Comparison of ENCODE assay signal across 9 cellular contexts in genomic region chr9:104836235-104836634, GRCh38.
DNase-seq lines count a peak whose midpoint lies in the region; ATAC-seq, FAIRE-seq and TF ChIP-seq lines count a peak whose summit lies in the region.
"Had no signal": no experiment of that assay in that cellular context is flagged by ENCODE, and none has a peak within 500 bp of the region (broad histone marks: within the 10 kb centered on the region; RNA-seq: fewer than 3 reads in every experiment).

No MANE protein-coding gene starts in this region.

- intact Hi-C loops in pancreas (cut with DNase I) = no loop called here

- peak overlapping the region in 1 of 4 donors; percentile 5 for H3K27ac ChIP-seq in pancreas

- peak; percentile 22 for DNase-seq in NCI-H82 (lab: John Stamatoyannopoulos, UW)
- DNase-seq in NCI-H82 treated with DMSO at 0.1 percent for 48 hours (lab: John Stamatoyannopoulos, UW; ENCODE audit: unreplicated experiment) = no peak
- DNase-seq in NCI-H2029 (lab: John Stamatoyannopoulos, UW) = peak; percentile 71
- peak; percentile 17 for DNase-seq in amniotic epithelial cell (ENCODE audit: low read depth)
- no peak for DNase-seq in pancreas
- DNase-seq in NCI-H226 = no peak
- no peak for DNase-seq in SW480 (ENCODE audit: low spot score)
- DNase-seq: activated effector memory CD4-positive, alpha-beta T cell treated with Interleukin-2 at 50 U/mL for 16 hours had no signal

- no peaks in the 10 kb centered on the region for H3K9me3 ChIP-seq in pancreas

- no peak for TF ChIP-seq CTCF in pancreas (IDR thresholded peaks at IDR 0.05)

- no peak for FAIRE-seq in pancreas (lab: Jason Lieb, UNC)

- ATAC-seq in pancreas = peak; percentile 12 to 47 (median 20)
- ATAC-seq in GM21381 (IDR thresholded peaks at IDR 0.05; ENCODE audit: unreplicated experiment) = no peak

- peaks cover 0 to 11% (median 5%) of the 10 kb centered on the region in 3 donors for H3K4me1 ChIP-seq in pancreas

- H3K36me3 ChIP-seq in pancreas = peaks cover 0 to 13% (median 4%) of the 10 kb centered on the region in 3 donors

- H3K4me3 ChIP-seq in pancreas = no peak overlapping the region

- H3K27me3 ChIP-seq in pancreas = no peaks in the 10 kb centered on the region

- WGBS in pancreas, 2 donors = 69 to 77% methylated on average over 1 of the region's 1 CpG

Comparison
In these comparisons a context has a peak if more than half of its experiments do, and no peak if none do; other contexts are left out.
1. DNase-seq: peak in NCI-H82 (single experiment), NCI-H2029 (single experiment) and amniotic epithelial cell (single experiment); none in NCI-H82 treated with DMSO at 0.1 percent for 48 hours (single experiment), pancreas (0 of 6), NCI-H226 (single experiment) and SW480 (single experiment).